Comparison of ENCODE assay signal across 14 cellular contexts in genomic region chr20:47774081-47774777, GRCh38. TPM values are rescaled to one million over a fixed set of nuclear protein-coding genes. Genes with fewer than 3 reads are reported as not detected.
DNase-seq lines count a peak whose midpoint lies in the region; ATAC-seq and TF ChIP-seq lines count a peak whose summit lies in the region.
"Had no signal": no experiment of that assay in that cellular context is flagged by ENCODE, and none has a peak within 500 bp of the region (broad histone marks: within the 10 kb centered on the region; RNA-seq: fewer than 3 reads in every experiment).

No MANE protein-coding gene starts in this region.

- peaks cover 4% of the 10 kb centered on the region for H3K27me3 Mint-ChIP-seq in nephron progenitor cell (ENCODE audit: low read depth, poor library complexity)

- TF ChIP-seq CTCF in gastroesophageal sphincter (IDR thresholded peaks at IDR 0.05) (no peak), parathyroid adenoma (IDR thresholded peaks at IDR 0.05) (no peak), ascending aorta (IDR thresholded peaks at IDR 0.05) (no peak), nephron progenitor cell (IDR thresholded peaks at IDR 0.05) (no peak)

- no peaks in the 10 kb centered on the region for H3K27me3 ChIP-seq in gastroesophageal sphincter
- H3K27me3 ChIP-seq in parathyroid adenoma (ENCODE audit: control insufficient read depth, insufficient read depth, low read length) = no peaks in the 10 kb centered on the region
- no peaks in the 10 kb centered on the region for H3K27me3 ChIP-seq in ascending aorta

- no peak overlapping the region for H2AFZ ChIP-seq in parathyroid adenoma

- no peak overlapping the region for H3K9ac ChIP-seq in parathyroid adenoma

- peak; percentile 45 for ATAC-seq in gastroesophageal sphincter

- peaks cover 50% of the 10 kb centered on the region for H3K4me1 Mint-ChIP-seq in nephron progenitor cell

- intact Hi-C loops in ascending aorta (cut with DNase I) = no loop called here

- TF ChIP-seq POLR2A in gastroesophageal sphincter (IDR thresholded peaks at IDR 0.05) = no peak

- H3K4me1 ChIP-seq in gastroesophageal sphincter (peaks cover 0 to 41% (median 8%) of the 10 kb centered on the region in 3 donors), parathyroid adenoma (no peaks in the 10 kb centered on the region), ascending aorta (peaks cover 0 to 4% of the 10 kb centered on the region in 2 donors)

- H3K36me3 ChIP-seq in gastroesophageal sphincter (peaks cover 0 to 4% of the 10 kb centered on the region in 2 donors), parathyroid adenoma (ENCODE audit: control insufficient read depth, insufficient read depth, low read length) (no peaks in the 10 kb centered on the region), ascending aorta (no peaks in the 10 kb centered on the region)

- no peak for TF ChIP-seq EP300 in gastroesophageal sphincter (IDR thresholded peaks at IDR 0.05)

- peaks cover 2% of the 10 kb centered on the region for H3K79me2 ChIP-seq in parathyroid adenoma

- H3K27ac ChIP-seq in gastroesophageal sphincter = peak overlapping the region in 3 of 4 donors; percentile 57 to 73 (median 68)
- peak overlapping the region; percentile 21 for H3K27ac ChIP-seq in parathyroid adenoma
- no peak overlapping the region for H3K27ac ChIP-seq in ascending aorta

- peak; percentile 66 for DNase-seq in COR-L47 (lab: John Stamatoyannopoulos, UW)
- peak; percentile 75 for DNase-seq in NCI-H82 treated with DMSO at 0.1 percent for 48 hours (lab: John Stamatoyannopoulos, UW; ENCODE audit: unreplicated experiment)
- DNase-seq in ascending aorta (ENCODE audit: low spot score in 2 of 2) = no peak
- no peak for DNase-seq in SHP77 treated with DMSO at 0.1 percent for 48 hours (lab: John Stamatoyannopoulos, UW)
- DNase-seq in nephron progenitor cell = no peak
- no peak for DNase-seq in DMS53 (lab: John Stamatoyannopoulos, UW)
- DNase-seq: activated CD8-positive, alpha-beta memory T cell treated with anti-CD3 and anti-CD28 coated beads, Interleukin-2, amount 50 U/mL, for 4 hours; AML-193; islet precursor cell; NCI-H748 treated with DMSO at 0.1 percent for 48 hours; stimulated activated CD4-positive, alpha-beta T cell treated with anti-CD3 and anti-CD28 coated beads, Interleukin-15, amount 100 ng/mL, for 24 hours had no signal

- 35 to 86% methylated on average over 1 to 11 of the region's 14 CpGs for WGBS in gastroesophageal sphincter (ENCODE audit: low coverage in 1 of 2), 2 donors

- no peak overlapping the region for H3K4me2 ChIP-seq in parathyroid adenoma (ENCODE audit: low read length)

- H3K4me3 ChIP-seq in gastroesophageal sphincter (peak overlapping the region in 1 of 2 donors; percentile 2), parathyroid adenoma (ENCODE audit: low read depth, low read length) (no peak overlapping the region), ascending aorta (peak overlapping the region in 1 of 2 donors; percentile 3)

- no peak overlapping the region for H3K4me3 Mint-ChIP-seq in nephron progenitor cell
- H3K4me3 Mint-ChIP-seq: activated naive CD8-positive, alpha-beta T cell had no signal

- H3K9me3 ChIP-seq in gastroesophageal sphincter = peaks cover 0 to 14% (median 0%) of the 10 kb centered on the region in 3 donors
- no peaks in the 10 kb centered on the region for H3K9me3 ChIP-seq in parathyroid adenoma (ENCODE audit: control insufficient read depth, low read length)
- H3K9me3 ChIP-seq in ascending aorta = no peaks in the 10 kb centered on the region

- H3K27ac Mint-ChIP-seq in nephron progenitor cell = no peak overlapping the region
- H3K27ac Mint-ChIP-seq: activated naive CD8-positive, alpha-beta T cell had no signal

- peaks cover 81% of the 10 kb centered on the region for H3K36me3 Mint-ChIP-seq in nephron progenitor cell (ENCODE audit: low read depth)
- H3K36me3 Mint-ChIP-seq: activated naive CD8-positive, alpha-beta T cell had no signal

- H3K9me3 Mint-ChIP-seq in nephron progenitor cell = peaks cover 33% of the 10 kb centered on the region

RNA-seq across cellular contexts. Expression of gene SULF2, which starts 11.1 kb away (rescaled TPM):
- 100 to 1,000 TPM in 1 of 4 donors, 10 to 100 TPM in 3; 41.2 to 177 (median 62.3) TPM for total RNA-seq in gastroesophageal sphincter
- 194 TPM for total RNA-seq in ascending aorta

Comparison
In these comparisons a context has a peak if more than half of its experiments do, and no peak if none do; other contexts are left out.
1. DNase-seq: peak in COR-L47 (single experiment) and NCI-H82 treated with DMSO at 0.1 percent for 48 hours (single experiment); none in ascending aorta (0 of 2), SHP77 treated with DMSO at 0.1 percent for 48 hours (single experiment), nephron progenitor cell (single experiment) and DMS53 (single experiment).
2. H3K27ac ChIP-seq: peak in gastroesophageal sphincter (3 of 4) and parathyroid adenoma (single experiment); none in ascending aorta (0 of 2).